ENCODE assay signal across 20 cellular contexts in the genomic region with DNA sequence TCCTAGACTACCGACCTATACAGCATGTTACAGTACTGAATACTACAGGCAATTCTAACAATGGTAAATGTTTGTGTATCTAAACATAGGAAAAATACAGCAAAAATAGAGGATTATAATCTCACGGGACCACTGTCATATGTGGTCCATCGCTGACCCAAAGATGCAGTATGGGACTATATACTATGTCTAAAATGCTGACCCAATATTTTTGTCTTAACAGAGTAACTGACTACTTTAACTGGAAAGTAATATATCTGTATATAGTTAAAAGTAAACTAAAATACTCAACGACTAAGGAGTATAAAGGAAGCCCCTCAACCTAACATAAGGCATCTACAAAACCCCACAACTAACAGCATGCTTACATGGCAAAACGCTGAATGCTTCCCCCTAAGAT. TPM values are rescaled to one million over a fixed set of nuclear protein-coding genes. Genes with fewer than 3 reads are reported as not detected.
A peak's percentile ranks its signal among the peaks of the same experiment; 100 is the strongest.
DNase-seq lines count a peak whose midpoint lies in the region; ATAC-seq, FAIRE-seq and TF ChIP-seq lines count a peak whose summit lies in the region.
"Had no signal": no experiment of that assay in that cellular context is flagged by ENCODE, and none has a peak within 500 bp of the region (broad histone marks: within the 10 kb centered on the region; RNA-seq: fewer than 3 reads in every experiment).

No MANE protein-coding gene starts in this region.

- POLR2A ChIA-PET in A549 (lab: Yijun Ruan, JAX) = interaction anchor here (0.5 kb wide), 1 partner anchor 30 kb away, joined by 4 read pairs; no protein-coding TSS in a partner anchor
- POLR2A ChIA-PET in K562 (lab: Yijun Ruan, JAX) = interaction anchor here (0.6 to 0.7 kb wide), 4 partner anchors 13 to 25 kb away, joined by 3 to 4 read pairs (median 4); no protein-coding TSS in a partner anchor

- no peak overlapping the region for H3K27ac ChIP-seq in A549
- H3K27ac ChIP-seq in K562 (ENCODE audit: extremely low read depth, low read depth, low read length) = no peak overlapping the region
- H3K27ac ChIP-seq: GM23248 had no signal

- H3K27me3 Mint-ChIP-seq in activated T-cell treated with anti-CD3 and anti-CD28 coated beads, Interleukin-2, amount 50 U/mL, for 24 hours = no peaks in the 10 kb centered on the region
- H3K27me3 Mint-ChIP-seq: CD4-positive, CD25-positive, alpha-beta regulatory T cell; CD8-positive, alpha-beta memory T cell had no signal

- no peak overlapping the region for H3K9ac ChIP-seq in K562 (ENCODE audit: insufficient read depth in 1 of 2, low read depth in 2 of 2, low read length in 2 of 2)
- H3K9ac ChIP-seq: GM23248 had no signal

- peaks cover 19% of the 10 kb centered on the region for H3K4me1 ChIP-seq in A549
- peaks cover 0 to 29% of the 10 kb centered on the region in 2 experiments; a peak in 1 of 5 replicates for H3K4me1 ChIP-seq in K562 (replicated peaks in 1 of 2; ENCODE audit: control insufficient read depth in 2 of 2, insufficient read depth in 2 of 2, low read length in 2 of 2)
- H3K4me1 ChIP-seq: HAP-1 had no signal

- H3K9me3 ChIP-seq in A549 (no peaks in the 10 kb centered on the region), K562 (replicated peaks; ENCODE audit: control insufficient read depth, insufficient read depth, low read depth, low read length) (no peaks in the 10 kb centered on the region)
- H3K9me3 ChIP-seq: BE2C, HAP-1 had no signal

- H3K36me3 ChIP-seq in K562 (ENCODE audit: control insufficient read depth, insufficient read depth, low read length) = peaks cover 94% of the 10 kb centered on the region

- peaks cover 3% of the 10 kb centered on the region for H3K9me1 ChIP-seq in K562 (ENCODE audit: control insufficient read depth, insufficient read depth, low read length)

- H4K20me1 ChIP-seq in K562 (replicated peaks; ENCODE audit: control insufficient read depth, insufficient read depth, low read length) = no peaks in the 10 kb centered on the region

- no peak overlapping the region for H3K4me3 ChIP-seq in A549
- H3K4me3 ChIP-seq in K562 = no peak overlapping the region
- H3K4me3 ChIP-seq: GM23248, HAP-1 had no signal

- no peak for TF ChIP-seq RAD21 in A549 (conservative IDR thresholded peaks at IDR 0.05 in 1 of 2, IDR thresholded peaks at IDR 0.05 in 1 of 2)
- TF ChIP-seq RAD21 in K562 (CRISPR knock-in tag; conservative IDR thresholded peaks at IDR 0.05 in 1 of 2, IDR thresholded peaks at IDR 0.05 in 1 of 2) = no peak

- WGBS in A549 (ENCODE audit: missing lambda C conversion rate) = 83% methylated on average over 5 of the region's 5 CpGs
- 85% methylated on average over 5 of the region's 5 CpGs for WGBS in K562 (ENCODE audit: insufficient coverage, low coverage, missing lambda C conversion rate)

- CTCF ChIA-PET in A549 (lab: Yijun Ruan, JAX) = interaction anchor here (1.3 kb wide), 1 partner anchor 22 kb away, joined by 5 read pairs; no protein-coding TSS in a partner anchor
- CTCF ChIA-PET in K562 (lab: Yijun Ruan, JAX; ENCODE audit: low intra/inter-chr PET ratio) = no interaction called here

- intact Hi-C loops in K562 (cut with micrococcal nuclease) = no loop called here
- intact Hi-C loops in sciatic nerve (cut with DNase I) = no loop called here

- in situ Hi-C loops in K562 (cut with MboI) = no loop called here

- DNase-seq in activated T-cell treated with anti-CD3 and anti-CD28 coated beads, Interleukin-2, amount 50 U/mL, for 24 hours = no peak
- DNase-seq in activated T-cell treated with anti-CD3 and anti-CD28 coated beads for 4 hours (no peak), A549 (ENCODE audit: low read depth in 1 of 2, low spot score in 1 of 2) (no peak), K562 (ENCODE audit: extremely low read depth in 1 of 4, low spot score in 3 of 4) (no peak), sciatic nerve (ENCODE audit: low spot score) (no peak)
- DNase-seq in stimulated activated effector memory CD8-positive, alpha-beta T cell treated with anti-CD3 and anti-CD28 coated beads, Interleukin-12 subunit alpha, Interleukin-12 subunit beta, amount 100 ng/mL, for 72 hours (ENCODE audit: low spot score in 2 of 2) = no peak
- DNase-seq: ACHN; C1 segment of cervical spinal cord; CD4-positive, CD25-positive, alpha-beta regulatory T cell; CD8-positive, alpha-beta memory T cell; COR-L47; DMS 273 treated with DMSO at 0.1 percent for 48 hours; DMS53; DND-41; EL; GM23248 had no signal

- TF ChIP-seq EP300 in A549 (IDR thresholded peaks at IDR 0.05) = no peak
- TF ChIP-seq EP300 in K562 (IDR thresholded peaks at IDR 0.05; ENCODE audit: low read length) = no peak

- H3K4me2 ChIP-seq in A549 = no peak overlapping the region
- no peak overlapping the region for H3K4me2 ChIP-seq in K562 (ENCODE audit: insufficient read depth, low read length)

- no peaks in the 10 kb centered on the region for H3K9me3 Mint-ChIP-seq in activated T-cell treated with anti-CD3 and anti-CD28 coated beads, Interleukin-2, amount 50 U/mL, for 24 hours
- H3K9me3 Mint-ChIP-seq in stimulated activated effector memory CD8-positive, alpha-beta T cell treated with anti-CD3 and anti-CD28 coated beads, Interleukin-12 subunit alpha, Interleukin-12 subunit beta, amount 100 ng/mL, for 72 hours = no peaks in the 10 kb centered on the region
- H3K9me3 Mint-ChIP-seq: CD4-positive, CD25-positive, alpha-beta regulatory T cell; CD8-positive, alpha-beta memory T cell had no signal

- TF ChIP-seq POLR2A in A549 (IDR thresholded peaks at IDR 0.05; ENCODE audit: low read length) = no peak
- TF ChIP-seq POLR2A in K562 (conservative IDR thresholded peaks at IDR 0.05) = no peak

- H3K36me3 Mint-ChIP-seq in activated T-cell treated with anti-CD3 and anti-CD28 coated beads, Interleukin-2, amount 50 U/mL, for 24 hours (ENCODE audit: low read depth) = peaks cover 94% of the 10 kb centered on the region
- H3K36me3 Mint-ChIP-seq in stimulated activated effector memory CD8-positive, alpha-beta T cell treated with anti-CD3 and anti-CD28 coated beads, Interleukin-12 subunit alpha, Interleukin-12 subunit beta, amount 100 ng/mL, for 72 hours = peaks cover 96% of the 10 kb centered on the region

- no peaks in the 10 kb centered on the region for H3K27me3 ChIP-seq in K562 (ENCODE audit: control insufficient read depth in 2 of 2, insufficient read depth in 2 of 2, low read length in 2 of 2)
- H3K27me3 ChIP-seq: BE2C had no signal

- no peak overlapping the region for H3K4me3 Mint-ChIP-seq in activated T-cell treated with anti-CD3 and anti-CD28 coated beads, Interleukin-2, amount 50 U/mL, for 24 hours
- H3K4me3 Mint-ChIP-seq in stimulated activated effector memory CD8-positive, alpha-beta T cell treated with anti-CD3 and anti-CD28 coated beads, Interleukin-12 subunit alpha, Interleukin-12 subunit beta, amount 100 ng/mL, for 72 hours = no peak overlapping the region
- H3K4me3 Mint-ChIP-seq: CD4-positive, CD25-positive, alpha-beta regulatory T cell; CD8-positive, alpha-beta memory T cell had no signal

- H3K27ac Mint-ChIP-seq in activated T-cell treated with anti-CD3 and anti-CD28 coated beads, Interleukin-2, amount 50 U/mL, for 24 hours = peak overlapping the region; percentile 1
- peak overlapping the region; percentile 40 for H3K27ac Mint-ChIP-seq in stimulated activated effector memory CD8-positive, alpha-beta T cell treated with anti-CD3 and anti-CD28 coated beads, Interleukin-12 subunit alpha, Interleukin-12 subunit beta, amount 100 ng/mL, for 72 hours
- H3K27ac Mint-ChIP-seq: CD4-positive, CD25-positive, alpha-beta regulatory T cell had no signal

- peaks cover 2% of the 10 kb centered on the region for H3K4me1 Mint-ChIP-seq in activated T-cell treated with anti-CD3 and anti-CD28 coated beads, Interleukin-2, amount 50 U/mL, for 24 hours (ENCODE audit: low read depth)
- H3K4me1 Mint-ChIP-seq in stimulated activated effector memory CD8-positive, alpha-beta T cell treated with anti-CD3 and anti-CD28 coated beads, Interleukin-12 subunit alpha, Interleukin-12 subunit beta, amount 100 ng/mL, for 72 hours = peaks cover 10% of the 10 kb centered on the region

- ATAC-seq in A549 = no peak
- no peak for ATAC-seq in K562
- no peak for ATAC-seq in stimulated activated effector memory CD8-positive, alpha-beta T cell treated with anti-CD3 and anti-CD28 coated beads, Interleukin-12 subunit alpha, Interleukin-12 subunit beta, amount 100 ng/mL, for 72 hours
- no peak for ATAC-seq in sciatic nerve

- no peaks in the 10 kb centered on the region for H3K79me2 ChIP-seq in K562 (ENCODE audit: control insufficient read depth, insufficient read depth, low read length)

- peak; percentile 51 for FAIRE-seq in A549 (lab: Jason Lieb, UNC)
- no peak for FAIRE-seq in K562 (lab: Jason Lieb, UNC)
- FAIRE-seq: GM12892, GM18507 had no signal

- no TSS peak for BruUV-seq in K562 (replicated peaks; lab: Mats Ljungman, UMichigan)

- no peak overlapping the region for H2AFZ ChIP-seq in K562 (ENCODE audit: low read depth, low read length)
- H2AFZ ChIP-seq: GM23248 had no signal

- TF ChIP-seq CTCF in A549 (IDR thresholded peaks at IDR 0.05) (no peak), K562 (IDR thresholded peaks at IDR 0.05 in 2 of 3, conservative IDR thresholded peaks at IDR 0.05 in 1 of 3; ENCODE audit: insufficient read depth in 2 of 3, low read depth in 1 of 3, low read length in 3 of 3) (no peak)

RNA-seq across cellular contexts. Expression of gene TMEM86B, which starts 4.4 kb away (rescaled TPM):
- polyA plus RNA-seq in A549 (2011; rRNA removed) = 1.6 TPM in 2 replicates
- 3.9 and 5.8 TPM in 2 replicates for polyA plus RNA-seq in A549 (2012; cell fraction: cytosol; rRNA removed)
- 52.7 and 61.5 TPM in 2 replicates for polyA plus RNA-seq in A549 (2012; cell fraction: nucleus; rRNA removed)
- polyA plus RNA-seq in A549 (2017; fragmentation: RNase III; extraction: RNeasy Plus Mini Kit Qiagen cat#74134 plus additional on column Dnase treatment) = 2.8 to 3.4 TPM (median 3.2 TPM) in 3 replicates
- polyA minus RNA-seq in A549 (2011; rRNA and poly(A)+ RNA removed) = 0.62 and 1.8 TPM in 2 replicates
- 8.0 and 35.1 TPM in 2 replicates for total RNA-seq in K562 (2011; cell fraction: chromatin; rRNA removed; ENCODE audit: low replicate concordance)
- 26.1 and 32.9 TPM in 2 replicates for total RNA-seq in K562 (2011; cell fraction: nucleolus; rRNA removed)
- 13.7 and 16.3 TPM in 2 replicates for total RNA-seq in K562 (2011; cell fraction: nucleoplasm; rRNA removed)
- total RNA-seq in K562 (2014; rRNA removed) = 3.9 and 4.6 TPM in 2 replicates
- 0.19 and 0.55 TPM in 2 replicates for total RNA-seq in K562 (2014; rRNA removed; fragmentation: Illumina TruSeq; extraction: Trizol)
- 2.1 TPM in 2 replicates for total RNA-seq in K562 (2015; rRNA removed; fragmentation: Illumina TruSeq; extraction: Trizol)
- total RNA-seq in K562 (2021) = 5.7 and 6.3 TPM in 2 replicates
- polyA plus RNA-seq in K562 (2011; rRNA removed) = 1.3 and 3.2 TPM in 2 replicates
- polyA plus RNA-seq in K562 (2011; cell fraction: cytosol; rRNA removed) = 2.8 and 7.3 TPM in 2 replicates
- polyA plus RNA-seq in K562 (2011; cell fraction: nucleus; rRNA removed) = 23.8 and 45.7 TPM in 2 replicates
- polyA plus RNA-seq in K562 (2012) = 5.1 and 12.3 TPM in 2 replicates
- 2.2 and 5.1 TPM in 2 replicates for polyA plus RNA-seq in K562 (2014; fragmentation: Illumina TruSeq; extraction: Trizol)
- under 1 TPM; 0.28 to 0.41 TPM for polyA plus RNA-seq in K562 (2014; fragmentation: Nextera tagmentation; extraction: Ambion mirVana)
- 6.2 and 7.9 TPM in 2 replicates for polyA plus RNA-seq in K562 (2014; rRNA removed)
- polyA minus RNA-seq in K562 (2011; rRNA and poly(A)+ RNA removed) = 0.81 and 1.5 TPM in 2 replicates
- polyA minus RNA-seq in K562 (2011; cell fraction: cytosol; rRNA and poly(A)+ RNA removed) = 1.2 TPM in 1 of 2 replicates, not detected in the other
- polyA minus RNA-seq in K562 (2011; cell fraction: nucleus; rRNA and poly(A)+ RNA removed) = 4.4 and 5.9 TPM in 2 replicates
- total RNA-seq in sciatic nerve = 6.0 TPM

RNA-seq across cellular contexts. Expression of gene PTPRH, which starts 23.7 kb away (rescaled TPM):
- polyA plus RNA-seq in A549 (2011; rRNA removed) = 4.2 and 5.4 TPM in 2 replicates
- polyA plus RNA-seq in A549 (2012; cell fraction: cytosol; rRNA removed) = 2.0 and 2.1 TPM in 2 replicates
- 2.8 and 3.6 TPM in 2 replicates for polyA plus RNA-seq in A549 (2012; cell fraction: nucleus; rRNA removed)
- 1.5 to 1.8 TPM (median 1.6 TPM) in 3 replicates for polyA plus RNA-seq in A549 (2017; fragmentation: RNase III; extraction: RNeasy Plus Mini Kit Qiagen cat#74134 plus additional on column Dnase treatment)
- polyA minus RNA-seq in A549 (2011; rRNA and poly(A)+ RNA removed) = 12.6 and 17.7 TPM in 2 replicates
- 57.9 and 171 TPM in 2 replicates for total RNA-seq in K562 (2011; cell fraction: chromatin; rRNA removed; ENCODE audit: low replicate concordance)
- total RNA-seq in K562 (2011; cell fraction: nucleolus; rRNA removed) = 67.1 and 78.4 TPM in 2 replicates
- total RNA-seq in K562 (2011; cell fraction: nucleoplasm; rRNA removed) = 53.0 and 59.6 TPM in 2 replicates
- 24.0 and 36.5 TPM in 2 replicates for total RNA-seq in K562 (2014; rRNA removed)
- 14.7 and 17.6 TPM in 2 replicates for total RNA-seq in K562 (2014; rRNA removed; fragmentation: Illumina TruSeq; extraction: Trizol)
- 18.6 and 19.0 TPM in 2 replicates for total RNA-seq in K562 (2015; rRNA removed; fragmentation: Illumina TruSeq; extraction: Trizol)
- 25.5 and 26.4 TPM in 2 replicates for total RNA-seq in K562 (2021)
- 33.6 and 34.3 TPM in 2 replicates for polyA plus RNA-seq in K562 (2011; rRNA removed)
- 31.6 and 38.9 TPM in 2 replicates for polyA plus RNA-seq in K562 (2011; cell fraction: cytosol; rRNA removed)
- polyA plus RNA-seq in K562 (2011; cell fraction: nucleus; rRNA removed) = 66.1 and 111 TPM in 2 replicates
- polyA plus RNA-seq in K562 (2012) = 19.2 and 61.5 TPM in 2 replicates
- polyA plus RNA-seq in K562 (2014; fragmentation: Illumina TruSeq; extraction: Trizol) = 31.2 and 33.2 TPM in 2 replicates
- 1 to 10 TPM in 1 of 2 experiments, under 1 TPM in 1; 0.87 to 2.9 TPM for polyA plus RNA-seq in K562 (2014; fragmentation: Nextera tagmentation; extraction: Ambion mirVana)
- polyA plus RNA-seq in K562 (2014; rRNA removed) = 22.7 and 22.8 TPM in 2 replicates
- polyA minus RNA-seq in K562 (2011; rRNA and poly(A)+ RNA removed) = 34.7 and 44.2 TPM in 2 replicates
- 15.8 and 20.3 TPM in 2 replicates for polyA minus RNA-seq in K562 (2011; cell fraction: cytosol; rRNA and poly(A)+ RNA removed)
- polyA minus RNA-seq in K562 (2011; cell fraction: nucleus; rRNA and poly(A)+ RNA removed) = 46.6 and 47.5 TPM in 2 replicates
- total RNA-seq in sciatic nerve = 1.5 TPM
- total RNA-seq: CD4-positive, CD25-positive, alpha-beta regulatory T cell; CD8-positive, alpha-beta memory T cell had no signal
- polyA plus RNA-seq: CD4-positive, CD25-positive, alpha-beta regulatory T cell; CD8-positive, alpha-beta memory T cell had no signal

RNA-seq across cellular contexts. Expression of gene PPP6R1, which starts 25.8 kb away (rescaled TPM):
- 42.9 and 44.6 TPM in 2 replicates for polyA plus RNA-seq in A549 (2011; rRNA removed)
- 74.0 and 94.8 TPM in 2 replicates for polyA plus RNA-seq in A549 (2012; cell fraction: cytosol; rRNA removed)
- 148 and 200 TPM in 2 replicates for polyA plus RNA-seq in A549 (2012; cell fraction: nucleus; rRNA removed)
- polyA plus RNA-seq in A549 (2017; fragmentation: RNase III; extraction: RNeasy Plus Mini Kit Qiagen cat#74134 plus additional on column Dnase treatment) = 72.9 to 78.0 TPM (median 76.2 TPM) in 3 replicates
- polyA minus RNA-seq in A549 (2011; rRNA and poly(A)+ RNA removed) = 89.2 and 109 TPM in 2 replicates
- total RNA-seq in K562 (2011; cell fraction: chromatin; rRNA removed; ENCODE audit: low replicate concordance) = 138 and 331 TPM in 2 replicates
- 170 and 181 TPM in 2 replicates for total RNA-seq in K562 (2011; cell fraction: nucleolus; rRNA removed)
- 119 and 126 TPM in 2 replicates for total RNA-seq in K562 (2011; cell fraction: nucleoplasm; rRNA removed)
- 58.3 and 78.9 TPM in 2 replicates for total RNA-seq in K562 (2014; rRNA removed)
- 25.5 and 28.1 TPM in 2 replicates for total RNA-seq in K562 (2014; rRNA removed; fragmentation: Illumina TruSeq; extraction: Trizol)
- 37.2 and 39.6 TPM in 2 replicates for total RNA-seq in K562 (2015; rRNA removed; fragmentation: Illumina TruSeq; extraction: Trizol)
- total RNA-seq in K562 (2021) = 115 and 135 TPM in 2 replicates
- 37.0 and 59.5 TPM in 2 replicates for polyA plus RNA-seq in K562 (2011; rRNA removed)
- 51.6 and 73.6 TPM in 2 replicates for polyA plus RNA-seq in K562 (2011; cell fraction: cytosol; rRNA removed)
- polyA plus RNA-seq in K562 (2011; cell fraction: nucleus; rRNA removed) = 101 and 109 TPM in 2 replicates
- polyA plus RNA-seq in K562 (2012) = 69.7 and 88.1 TPM in 2 replicates
- polyA plus RNA-seq in K562 (2014; fragmentation: Illumina TruSeq; extraction: Trizol) = 42.6 and 75.6 TPM in 2 replicates
- under 1 TPM; 0.48 to 0.89 TPM for polyA plus RNA-seq in K562 (2014; fragmentation: Nextera tagmentation; extraction: Ambion mirVana)
- 72.9 and 82.6 TPM in 2 replicates for polyA plus RNA-seq in K562 (2014; rRNA removed)
- polyA minus RNA-seq in K562 (2011; rRNA and poly(A)+ RNA removed) = 47.1 and 60.9 TPM in 2 replicates
- polyA minus RNA-seq in K562 (2011; cell fraction: cytosol; rRNA and poly(A)+ RNA removed) = 68.7 and 77.1 TPM in 2 replicates
- 31.9 and 52.0 TPM in 2 replicates for polyA minus RNA-seq in K562 (2011; cell fraction: nucleus; rRNA and poly(A)+ RNA removed)
- total RNA-seq in sciatic nerve = 40.4 TPM

RNA-seq across cellular contexts. Expression of gene HSPBP1, which starts 46.9 kb away (rescaled TPM):
- polyA plus RNA-seq in A549 (2011; rRNA removed) (52.1 and 55.3 TPM in 2 replicates), A549 (2017; fragmentation: RNase III; extraction: RNeasy Plus Mini Kit Qiagen cat#74134 plus additional on column Dnase treatment) (121 to 127 TPM (median 123 TPM) in 3 replicates), K562 (2011; rRNA removed) (20.6 and 30.4 TPM in 2 replicates), K562 (2014; fragmentation: Illumina TruSeq; extraction: Trizol) (21.8 and 37.7 TPM in 2 replicates), K562 (2014; fragmentation: Nextera tagmentation; extraction: Ambion mirVana) (1 to 10 TPM in 1 of 2 experiments, under 1 TPM in 1; 0.83 to 1.5 TPM), K562 (2014; rRNA removed) (59.0 and 62.3 TPM in 2 replicates)
- 161 and 202 TPM in 2 replicates for polyA plus RNA-seq in A549 (2012; cell fraction: cytosol; rRNA removed)
- polyA plus RNA-seq in A549 (2012; cell fraction: nucleus; rRNA removed) = 214 and 333 TPM in 2 replicates
- 26.6 and 52.1 TPM in 2 replicates for polyA minus RNA-seq in A549 (2011; rRNA and poly(A)+ RNA removed)
- 1.8 and 7.4 TPM in 2 replicates for total RNA-seq in K562 (2011; cell fraction: chromatin; rRNA removed; ENCODE audit: low replicate concordance)
- 14.1 and 16.0 TPM in 2 replicates for total RNA-seq in K562 (2011; cell fraction: nucleolus; rRNA removed)
- 5.8 and 8.5 TPM in 2 replicates for total RNA-seq in K562 (2011; cell fraction: nucleoplasm; rRNA removed)
- total RNA-seq in K562 (2014; rRNA removed) (54.6 and 63.3 TPM in 2 replicates), K562 (2014; rRNA removed; fragmentation: Illumina TruSeq; extraction: Trizol) (12.3 and 13.9 TPM in 2 replicates), K562 (2015; rRNA removed; fragmentation: Illumina TruSeq; extraction: Trizol) (38.7 and 41.3 TPM in 2 replicates), K562 (2021) (81.3 and 85.8 TPM in 2 replicates), sciatic nerve (16.1 TPM)
- 38.3 and 103 TPM in 2 replicates for polyA plus RNA-seq in K562 (2011; cell fraction: cytosol; rRNA removed)
- 17.4 and 24.9 TPM in 2 replicates for polyA plus RNA-seq in K562 (2011; cell fraction: nucleus; rRNA removed)
- 67.2 and 80.0 TPM in 2 replicates for polyA plus RNA-seq in K562 (2012)
- polyA minus RNA-seq in K562 (2011; rRNA and poly(A)+ RNA removed) = 5.2 and 9.1 TPM in 2 replicates
- 23.1 and 31.8 TPM in 2 replicates for polyA minus RNA-seq in K562 (2011; cell fraction: cytosol; rRNA and poly(A)+ RNA removed)
- 6.2 and 6.8 TPM in 2 replicates for polyA minus RNA-seq in K562 (2011; cell fraction: nucleus; rRNA and poly(A)+ RNA removed)

RNA-seq across cellular contexts. Expression of gene BRSK1, which starts 50.8 kb away (rescaled TPM):
- polyA plus RNA-seq in A549 (2011; rRNA removed) (5.5 and 6.6 TPM in 2 replicates), A549 (2017; fragmentation: RNase III; extraction: RNeasy Plus Mini Kit Qiagen cat#74134 plus additional on column Dnase treatment) (5.0 to 6.1 TPM (median 5.4 TPM) in 3 replicates), K562 (2011; rRNA removed) (3.5 and 3.6 TPM in 2 replicates), K562 (2014; fragmentation: Illumina TruSeq; extraction: Trizol) (4.3 and 4.5 TPM in 2 replicates), K562 (2014; fragmentation: Nextera tagmentation; extraction: Ambion mirVana) (not detected), K562 (2014; rRNA removed) (9.3 and 9.8 TPM in 2 replicates)
- polyA plus RNA-seq in A549 (2012; cell fraction: cytosol; rRNA removed) = 7.0 and 7.7 TPM in 2 replicates
- polyA plus RNA-seq in A549 (2012; cell fraction: nucleus; rRNA removed) = 15.9 and 21.9 TPM in 2 replicates
- 1.9 and 5.2 TPM in 2 replicates for polyA minus RNA-seq in A549 (2011; rRNA and poly(A)+ RNA removed)
- total RNA-seq in K562 (2011; cell fraction: chromatin; rRNA removed; ENCODE audit: low replicate concordance) = 28.5 and 48.4 TPM in 2 replicates
- 21.7 and 25.3 TPM in 2 replicates for total RNA-seq in K562 (2011; cell fraction: nucleolus; rRNA removed)
- 13.4 and 18.0 TPM in 2 replicates for total RNA-seq in K562 (2011; cell fraction: nucleoplasm; rRNA removed)
- total RNA-seq in K562 (2014; rRNA removed) (3.8 and 5.0 TPM in 2 replicates), K562 (2014; rRNA removed; fragmentation: Illumina TruSeq; extraction: Trizol) (1.6 and 1.7 TPM in 2 replicates), K562 (2015; rRNA removed; fragmentation: Illumina TruSeq; extraction: Trizol) (1.3 and 1.7 TPM in 2 replicates), K562 (2021) (5.6 and 8.1 TPM in 2 replicates), sciatic nerve (6.5 TPM)
- polyA plus RNA-seq in K562 (2011; cell fraction: cytosol; rRNA removed) = 4.7 and 5.3 TPM in 2 replicates
- polyA plus RNA-seq in K562 (2011; cell fraction: nucleus; rRNA removed) = 46.8 and 66.1 TPM in 2 replicates
- polyA plus RNA-seq in K562 (2012) = 4.6 and 18.4 TPM in 2 replicates
- 1.7 and 2.2 TPM in 2 replicates for polyA minus RNA-seq in K562 (2011; rRNA and poly(A)+ RNA removed)
- polyA minus RNA-seq in K562 (2011; cell fraction: cytosol; rRNA and poly(A)+ RNA removed) = 1.1 and 2.1 TPM in 2 replicates
- 7.0 and 11.6 TPM in 2 replicates for polyA minus RNA-seq in K562 (2011; cell fraction: nucleus; rRNA and poly(A)+ RNA removed)
- polyA plus RNA-seq: CD4-positive, CD25-positive, alpha-beta regulatory T cell had no signal
